ENCODE assay signal across 16 cellular contexts in genomic region chr6:156899532-156899931, GRCh38.
"Had no signal": no experiment of that assay in that cellular context is flagged by ENCODE, and none has a peak within 500 bp of the region (broad histone marks: within the 10 kb centered on the region; RNA-seq: fewer than 3 reads in every experiment).

No MANE protein-coding gene starts in this region.

- H3K4me3 ChIP-seq: esophagus squamous epithelium, tibial artery had no signal

- FAIRE-seq: urothelium cell line had no signal

- H3K27me3 Mint-ChIP-seq: activated naive CD8-positive, alpha-beta T cell; dendritic cell treated with granulocyte-macrophage colony-stimulating factor and Interleukin-4, amounts not matched to agents 40 ng/mL and 50 ng/mL, for 4 days; naive thymus-derived CD4-positive, alpha-beta T cell had no signal

- H3K9me3 ChIP-seq: esophagus squamous epithelium, tibial artery had no signal

- H3K27ac Mint-ChIP-seq: dendritic cell treated with granulocyte-macrophage colony-stimulating factor and Interleukin-4, amounts not matched to agents 40 ng/mL and 50 ng/mL, for 4 days had no signal

- H3K9me3 Mint-ChIP-seq: dendritic cell treated with granulocyte-macrophage colony-stimulating factor and Interleukin-4, amounts not matched to agents 40 ng/mL and 50 ng/mL, for 4 days; immature natural killer cell; naive thymus-derived CD4-positive, alpha-beta T cell had no signal

- H3K27me3 ChIP-seq: esophagus squamous epithelium, tibial artery had no signal

- DNase-seq: activated CD4-positive, alpha-beta T cell treated with anti-CD3 and anti-CD28 coated beads, Interleukin-2, amount 50 U/mL, for 4 hours; activated gamma-delta T cell; effector CD8-positive, alpha-beta T cell; esophagus squamous epithelium; immature natural killer cell; kidney glomerular epithelial cell; left ventricle myocardium superior; naive thymus-derived CD4-positive, alpha-beta T cell; nucleus accumbens; retina; stimulated activated naive CD4-positive, alpha-beta T cell treated with Interleukin-2 at 50 U/mL for 16 hours; tibial artery; WERI-Rb-1 had no signal

- H3K27ac ChIP-seq: esophagus squamous epithelium, tibial artery, WERI-Rb-1 had no signal

- H3K4me3 Mint-ChIP-seq: activated naive CD8-positive, alpha-beta T cell; dendritic cell treated with granulocyte-macrophage colony-stimulating factor and Interleukin-4, amounts not matched to agents 40 ng/mL and 50 ng/mL, for 4 days; immature natural killer cell had no signal

- ATAC-seq: left ventricle myocardium superior; naive thymus-derived CD4-positive, alpha-beta T cell had no signal
